11 cellular contexts compared by ENCODE assay signal in genomic region chr10:126247454-126247975, GRCh38.
A peak's percentile ranks its signal among the peaks of the same experiment; 100 is the strongest.
DNase-seq lines count a peak whose midpoint lies in the region; ATAC-seq and TF ChIP-seq lines count a peak whose summit lies in the region.
"Had no signal": no experiment of that assay in that cellular context is flagged by ENCODE, and none has a peak within 500 bp of the region (broad histone marks: within the 10 kb centered on the region; RNA-seq: fewer than 3 reads in every experiment).

No MANE protein-coding gene starts in this region.

- peak; percentile 94 for ATAC-seq in foreskin keratinocyte
- no peak for ATAC-seq in activated naive CD8-positive, alpha-beta T cell treated with anti-CD3 and anti-CD28 coated beads, Interleukin-2, amount 50 U/mL, for 24 hours
- ATAC-seq in CD4-positive, alpha-beta T cell (ENCODE audit: poor library complexity): no peak

- H3K27ac ChIP-seq in SK-N-SH (ENCODE audit: low read depth in 2 of 2, low read length in 1 of 2) (peak overlapping the region in 1 of 2 experiments; percentile 98; a peak in 3 of 4 replicates), foreskin keratinocyte (peak overlapping the region; percentile 82)
- H3K27ac ChIP-seq in CD4-positive, alpha-beta T cell (ENCODE audit: low read depth, low read length): no peak overlapping the region

- TF ChIP-seq EP300 in SK-N-SH (IDR thresholded peaks at IDR 0.05; ENCODE audit: borderline replicate concordance in 1 of 2, low read depth in 1 of 2, low read length in 1 of 2): peak in 1 of 2 experiments; percentile 99; a peak in 2 of 4 replicates

- TF ChIP-seq CTCF in SK-N-SH (IDR thresholded peaks at IDR 0.05): no peak
- no peak for TF ChIP-seq CTCF in foreskin keratinocyte (conservative IDR thresholded peaks at IDR 0.05)
- no peak for TF ChIP-seq CTCF in progenitor cell of endocrine pancreas (IDR thresholded peaks at IDR 0.05; ENCODE audit: unreplicated experiment)
- no peak for TF ChIP-seq CTCF in CD4-positive, alpha-beta T cell (IDR thresholded peaks at IDR 0.05)

- H3K27me3 Mint-ChIP-seq in progenitor cell of endocrine pancreas: peaks cover 16% of the 10 kb centered on the region
- no peaks in the 10 kb centered on the region for H3K27me3 Mint-ChIP-seq in activated naive CD8-positive, alpha-beta T cell treated with anti-CD3 and anti-CD28 coated beads, Interleukin-2, amount 50 U/mL, for 24 hours
- no peaks in the 10 kb centered on the region for H3K27me3 Mint-ChIP-seq in CD4-positive, alpha-beta T cell

- H3K27me3 ChIP-seq in SK-N-SH (ENCODE audit: insufficient read depth) (no peaks in the 10 kb centered on the region), foreskin keratinocyte (no peaks in the 10 kb centered on the region)
- no peaks in the 10 kb centered on the region for H3K27me3 ChIP-seq in CD4-positive, alpha-beta T cell (ENCODE audit: control insufficient read depth, insufficient read depth, low read length)

- H3K4me1 ChIP-seq in SK-N-SH (ENCODE audit: control insufficient read depth in 1 of 2, insufficient read depth in 2 of 2, low read depth in 1 of 2, low read length in 1 of 2): peaks cover 11 to 32% of the 10 kb centered on the region in 2 experiments
- peaks cover 24% of the 10 kb centered on the region for H3K4me1 ChIP-seq in foreskin keratinocyte

- no peak for TF ChIP-seq RAD21 in SK-N-SH (IDR thresholded peaks at IDR 0.05; ENCODE audit: low read length)

- intact Hi-C loops in CD4-positive, alpha-beta T cell (cut with DNase I, micrococcal nuclease): no loop called here

- no peaks in the 10 kb centered on the region for H4K20me1 ChIP-seq in SK-N-SH (ENCODE audit: insufficient read depth)

- no peaks in the 10 kb centered on the region for H3K36me3 ChIP-seq in SK-N-SH (replicated peaks in 1 of 2; ENCODE audit: control insufficient read depth in 1 of 2, insufficient read depth in 2 of 2, low read length in 1 of 2)

- peaks cover 27% of the 10 kb centered on the region for H3F3A ChIP-seq in SK-N-SH (replicated peaks; ENCODE audit: insufficient read depth)

- 29% methylated on average over 11 of the region's 11 CpGs for WGBS in SK-N-SH (ENCODE audit: low lambda C conversion rate)

- no peaks in the 10 kb centered on the region for H3K9me3 ChIP-seq in SK-N-SH
- H3K9me3 ChIP-seq in CD4-positive, alpha-beta T cell (ENCODE audit: control insufficient read depth, low read length): no peaks in the 10 kb centered on the region

- H3K9me3 Mint-ChIP-seq in progenitor cell of endocrine pancreas (ENCODE audit: low read depth): peaks cover 13% of the 10 kb centered on the region
- peaks cover 13% of the 10 kb centered on the region for H3K9me3 Mint-ChIP-seq in activated naive CD8-positive, alpha-beta T cell treated with anti-CD3 and anti-CD28 coated beads, Interleukin-2, amount 50 U/mL, for 24 hours
- peaks cover 4% of the 10 kb centered on the region for H3K9me3 Mint-ChIP-seq in CD4-positive, alpha-beta T cell

- H3K4me2 ChIP-seq in SK-N-SH: peak overlapping the region; percentile 30; the same call in 1 of the 2 replicates

- no peaks in the 10 kb centered on the region for H3K9me2 ChIP-seq in SK-N-SH

- H3K36me3 Mint-ChIP-seq in progenitor cell of endocrine pancreas (ENCODE audit: insufficient read depth): no peaks in the 10 kb centered on the region
- H3K36me3 Mint-ChIP-seq in activated naive CD8-positive, alpha-beta T cell treated with anti-CD3 and anti-CD28 coated beads, Interleukin-2, amount 50 U/mL, for 24 hours (ENCODE audit: low read depth): no peaks in the 10 kb centered on the region
- no peaks in the 10 kb centered on the region for H3K36me3 Mint-ChIP-seq in CD4-positive, alpha-beta T cell (ENCODE audit: low read depth)

- in situ Hi-C loops in Caki2 (cut with HindIII; ENCODE audit: low pct_unique_long_range_greater_than_20kb, low sequenced_read_pairs): no loop called here

- H3K79me2 ChIP-seq in SK-N-SH (ENCODE audit: insufficient read depth): no peaks in the 10 kb centered on the region

- DNase-seq in Caki2 (ENCODE audit: low read depth) (peak; percentile 98), SK-N-SH (no peak), foreskin keratinocyte (peak; percentile 93 to 98), progenitor cell of endocrine pancreas (ENCODE audit: low spot score, unreplicated experiment) (no peak), SIG-M5 (lab: John Stamatoyannopoulos, UW) (no peak), NCI-H187 (lab: John Stamatoyannopoulos, UW) (no peak)
- DNase-seq in activated naive CD8-positive, alpha-beta T cell treated with anti-CD3 and anti-CD28 coated beads, Interleukin-2, amount 50 U/mL, for 24 hours: no peak
- no peak for DNase-seq in CD4-positive, alpha-beta T cell
- DNase-seq: DMS153; OCI-M1; stimulated activated CD4-positive, alpha-beta T cell treated with anti-CD3 and anti-CD28 coated beads, Interleukin-1b, Interleukin-23, amount 100 ng/mL, for 48 hours had no signal

- CTCF ChIA-PET in SK-N-SH (lab: Yijun Ruan, JAX): no interaction called here
- CTCF ChIA-PET in CD4-positive, alpha-beta T cell (lab: Charles Lee): no interaction called here

- no peak overlapping the region for H2AFZ ChIP-seq in SK-N-SH (ENCODE audit: low read depth)

- no peak overlapping the region for H3K4me3 ChIP-seq in SK-N-SH (ENCODE audit: low read depth in 2 of 2, low read length in 1 of 2)

- H3K27ac Mint-ChIP-seq in progenitor cell of endocrine pancreas: peak overlapping the region; percentile 26
- H3K27ac Mint-ChIP-seq in activated naive CD8-positive, alpha-beta T cell treated with anti-CD3 and anti-CD28 coated beads, Interleukin-2, amount 50 U/mL, for 24 hours: no peak overlapping the region
- H3K27ac Mint-ChIP-seq in CD4-positive, alpha-beta T cell: no peak overlapping the region

- H3K4me3 Mint-ChIP-seq in progenitor cell of endocrine pancreas (ENCODE audit: low read depth): no peak overlapping the region
- H3K4me3 Mint-ChIP-seq in activated naive CD8-positive, alpha-beta T cell treated with anti-CD3 and anti-CD28 coated beads, Interleukin-2, amount 50 U/mL, for 24 hours: no peak overlapping the region
- H3K4me3 Mint-ChIP-seq in CD4-positive, alpha-beta T cell: no peak overlapping the region

- POLR2A ChIA-PET in SK-N-SH (lab: Yijun Ruan, JAX): no interaction called here
- POLR2A ChIA-PET in CD4-positive, alpha-beta T cell (lab: Charles Lee): no interaction called here

- H3K9ac ChIP-seq in SK-N-SH: peak overlapping the region; percentile 59; the same call in 1 of the 2 replicates

- H3K4me1 Mint-ChIP-seq in progenitor cell of endocrine pancreas (ENCODE audit: low read depth): peaks cover 9% of the 10 kb centered on the region
- H3K4me1 Mint-ChIP-seq in activated naive CD8-positive, alpha-beta T cell treated with anti-CD3 and anti-CD28 coated beads, Interleukin-2, amount 50 U/mL, for 24 hours: no peaks in the 10 kb centered on the region
- H3K4me1 Mint-ChIP-seq in CD4-positive, alpha-beta T cell (ENCODE audit: low read depth): no peaks in the 10 kb centered on the region

TF ChIP-seq in SK-N-SH, 30 proteins besides CTCF, POLR2A, EP300 and RAD21 (continues in another document):
- TF ChIP-seq RFX5 (IDR thresholded peaks at IDR 0.05; ENCODE audit: low read length) (no peak), GATA2 (CRISPR knock-in tag; IDR thresholded peaks at IDR 0.05) (no peak), TCF12 (IDR thresholded peaks at IDR 0.05) (peak; percentile 98), TEAD4 (IDR thresholded peaks at IDR 0.05; ENCODE audit: borderline replicate concordance, insufficient read depth) (peak; percentile 99), USF2 (IDR thresholded peaks at IDR 0.05; ENCODE audit: borderline replicate concordance, low read depth, low read length) (no peak), RXRA (IDR thresholded peaks at IDR 0.05; ENCODE audit: borderline replicate concordance, low read depth) (peak; percentile 87), JUND (IDR thresholded peaks at IDR 0.05) (peak; percentile 100), POLR2AphosphoS5 (IDR thresholded peaks at IDR 0.05; ENCODE audit: low read depth, low read length) (peak; percentile 79; the same call in 1 of the 2 replicates), FOXM1 (IDR thresholded peaks at IDR 0.05; ENCODE audit: low read depth) (peak; percentile 95), FOXJ3 (CRISPR knock-in tag; IDR thresholded peaks at IDR 0.05) (no peak), FOSL2 (IDR thresholded peaks at IDR 0.05; ENCODE audit: borderline replicate concordance, low read depth) (peak; percentile 99), TAF1 (IDR thresholded peaks at IDR 0.05; ENCODE audit: borderline replicate concordance, low read depth, low read length) (no peak), PBX3 (IDR thresholded peaks at IDR 0.05) (peak; percentile 97), ZBTB33 (IDR thresholded peaks at IDR 0.05; ENCODE audit: borderline replicate concordance, low read depth) (peak; percentile 90; the same call in 1 of the 2 replicates)

Comparison
In these comparisons a context has a peak if more than half of its experiments do, and no peak if none do; other contexts are left out.
1. DNase-seq: peak in Caki2 (single experiment) and foreskin keratinocyte (2 of 2); none in SK-N-SH (single experiment), progenitor cell of endocrine pancreas (single experiment), activated naive CD8-positive, alpha-beta T cell treated with anti-CD3 and anti-CD28 coated beads, Interleukin-2, amount 50 U/mL, for 24 hours (single experiment), SIG-M5 (single experiment), CD4-positive, alpha-beta T cell (0 of 10) and NCI-H187 (0 of 2).